14 cellular contexts compared by ENCODE assay signal in genomic region chr2:68182902-68183301, GRCh38. TPM values are rescaled to one million over a fixed set of nuclear protein-coding genes. Genes with fewer than 3 reads are reported as not detected.
DNase-seq lines count a peak whose midpoint lies in the region; ATAC-seq and TF ChIP-seq lines count a peak whose summit lies in the region.
"Had no signal": no experiment of that assay in that cellular context is flagged by ENCODE, and none has a peak within 500 bp of the region (broad histone marks: within the 10 kb centered on the region; RNA-seq: fewer than 3 reads in every experiment).

No MANE protein-coding gene starts in this region.

- H3K4me3 Mint-ChIP-seq in stimulated activated naive CD8-positive, alpha-beta T cell treated with anti-CD3 and anti-CD28 coated beads, Interleukin-15, amount 100 ng/mL, for 72 hours, result no peak overlapping the region
- no peak overlapping the region for H3K4me3 Mint-ChIP-seq in T-helper 17 cell

- peak overlapping the region; percentile 34 to 89 for H3K27ac Mint-ChIP-seq in stimulated activated naive CD8-positive, alpha-beta T cell treated with anti-CD3 and anti-CD28 coated beads, Interleukin-15, amount 100 ng/mL, for 72 hours
- peak overlapping the region; percentile 76 for H3K27ac Mint-ChIP-seq in T-helper 17 cell

- H3K9me3 ChIP-seq in T-helper 17 cell (ENCODE audit: control insufficient read depth, low read length, poor library complexity, severe bottlenecking) (no peaks in the 10 kb centered on the region), neutrophil (no peaks in the 10 kb centered on the region), stomach (no peaks in the 10 kb centered on the region)

- DNase-seq in stimulated activated naive CD8-positive, alpha-beta T cell treated with anti-CD3 and anti-CD28 coated beads, Interleukin-15, amount 100 ng/mL, for 72 hours, result no peak
- DNase-seq in stimulated activated naive CD8-positive, alpha-beta T cell treated with anti-CD3 and anti-CD28 coated beads, Interleukin-15, Interleukin-2, amounts not matched to agents 100 U/mL and 50 U/mL, for 24 hours, result no peak
- DNase-seq in T-helper 17 cell (no peak), left kidney (ENCODE audit: low read depth, low spot score) (peak; percentile 9), stomach (no peak), NCI-H2196 (lab: John Stamatoyannopoulos, UW; ENCODE audit: unreplicated experiment) (no peak), GM13976 (ENCODE audit: low spot score) (no peak)
- DNase-seq: DMS79 treated with DMSO at 0.1 percent for 48 hours, NCI-H187 treated with DMSO at 0.1 percent for 48 hours, NCI-H2171, NCI-H510A, NCI-H774, RPMI8226 had no signal

- no peak for ATAC-seq in stimulated activated naive CD8-positive, alpha-beta T cell treated with anti-CD3 and anti-CD28 coated beads, Interleukin-15, amount 100 ng/mL, for 72 hours
- no peak for ATAC-seq in stimulated activated naive CD8-positive, alpha-beta T cell treated with anti-CD3 and anti-CD28 coated beads, Interleukin-15, Interleukin-2, amounts not matched to agents 100 U/mL and 50 U/mL, for 24 hours
- ATAC-seq in T-helper 17 cell, result no peak

- H3K27ac ChIP-seq in neutrophil (peak overlapping the region; percentile 7), stomach (no peak overlapping the region)

- TF ChIP-seq EP300 in stomach (IDR thresholded peaks at IDR 0.05), result no peak

- H3K4me1 Mint-ChIP-seq in stimulated activated naive CD8-positive, alpha-beta T cell treated with anti-CD3 and anti-CD28 coated beads, Interleukin-15, amount 100 ng/mL, for 72 hours, result peaks cover 12% of the 10 kb centered on the region
- H3K4me1 Mint-ChIP-seq in T-helper 17 cell, result peaks cover 16% of the 10 kb centered on the region

- H3K36me3 ChIP-seq in neutrophil (peaks cover 56% of the 10 kb centered on the region), stomach (peaks cover 7 to 71% (median 42%) of the 10 kb centered on the region in 4 donors)

- no peaks in the 10 kb centered on the region for H3K27me3 Mint-ChIP-seq in stimulated activated naive CD8-positive, alpha-beta T cell treated with anti-CD3 and anti-CD28 coated beads, Interleukin-15, amount 100 ng/mL, for 72 hours
- no peaks in the 10 kb centered on the region for H3K27me3 Mint-ChIP-seq in T-helper 17 cell

- no peak for TF ChIP-seq POLR2A in stomach (IDR thresholded peaks at IDR 0.05)

- TF ChIP-seq CTCF in neutrophil (IDR thresholded peaks at IDR 0.05), result no peak
- no peak for TF ChIP-seq CTCF in stomach (IDR thresholded peaks at IDR 0.05)
- no peak for TF ChIP-seq CTCF in GM13976 (IDR thresholded peaks at IDR 0.05; ENCODE audit: borderline replicate concordance, control extremely low read depth, extremely low read depth, insufficient read depth, missing control alignments)

- H3K4me1 ChIP-seq in neutrophil (ENCODE audit: control insufficient read depth in 1 of 2, insufficient read depth in 1 of 2, low read depth in 1 of 2, low read length in 1 of 2) (no peaks in the 10 kb centered on the region), stomach (peaks cover 0 to 23% (median 15%) of the 10 kb centered on the region in 4 donors)

- WGBS in stomach, 5 donors, result 93 to 100% (median 96%) methylated on average over 1 of the region's 1 CpG

- H3K4me3 ChIP-seq in neutrophil (ENCODE audit: low read depth in 1 of 2, low read length in 1 of 2), result no peak overlapping the region
- H3K4me3 ChIP-seq in stomach, result no peak overlapping the region

- H3K27me3 ChIP-seq in neutrophil, result no peaks in the 10 kb centered on the region
- no peaks in the 10 kb centered on the region for H3K27me3 ChIP-seq in stomach

- intact Hi-C loops in stomach (cut with DNase I; ENCODE audit: low total_unique reads), result no loop called here

- peaks cover 5% of the 10 kb centered on the region for H3K36me3 Mint-ChIP-seq in T-helper 17 cell (ENCODE audit: low read depth)

- in situ Hi-C loops in GM13976 (cut with MboI; ENCODE audit: low sequenced_read_pairs, unreplicated experiment), result no loop called here

- H3K9me3 Mint-ChIP-seq in stimulated activated naive CD8-positive, alpha-beta T cell treated with anti-CD3 and anti-CD28 coated beads, Interleukin-15, amount 100 ng/mL, for 72 hours, result no peaks in the 10 kb centered on the region

RNA-seq across cellular contexts. Expression of gene PNO1, which starts 25.2 kb away (rescaled TPM):
- total RNA-seq in T-helper 17 cell (10 to 100 TPM; 20.6 to 26.4 TPM), stomach (10 to 100 TPM; 15.2 to 65.8 (median 21.4) TPM)
- polyA plus RNA-seq in stomach, result 10 to 100 TPM in 2 of 3 donors, 1 to 10 TPM in 1; 6.1 to 13.6 (median 11.8) TPM
